ENCODE assay signal across 25 cellular contexts in genomic region chr10:93652857-93653256, GRCh38. TPM values are rescaled to one million over a fixed set of nuclear protein-coding genes. Genes with fewer than 3 reads are reported as not detected.
A peak's percentile ranks its signal among the peaks of the same experiment; 100 is the strongest.
DNase-seq lines count a peak whose midpoint lies in the region; ATAC-seq and TF ChIP-seq lines count a peak whose summit lies in the region.
"Had no signal": no experiment of that assay in that cellular context is flagged by ENCODE, and none has a peak within 500 bp of the region (broad histone marks: within the 10 kb centered on the region; RNA-seq: fewer than 3 reads in every experiment).

No MANE protein-coding gene starts in this region.

- no peaks in the 10 kb centered on the region for H3K27me3 ChIP-seq in dorsolateral prefrontal cortex
- H3K27me3 ChIP-seq: tibial artery had no signal

- TF ChIP-seq CTCF in astrocyte of the cerebellum (IDR thresholded peaks at IDR 0.05; ENCODE audit: low read depth, low read length, missing control alignments) (no peak), fibroblast of the aortic adventitia (IDR thresholded peaks at IDR 0.05; ENCODE audit: insufficient read depth, low read length) (no peak), dorsolateral prefrontal cortex (IDR thresholded peaks at IDR 0.05 in 54 of 56, conservative IDR thresholded peaks at IDR 0.05 in 2 of 56; ENCODE audit: low read depth in 1 of 56, partially characterized antibody in 56 of 56) (no peak)

- in situ Hi-C loops in astrocyte of the cerebellum (cut with HindIII; ENCODE audit: low sequenced_read_pairs), result no loop called here

- intact Hi-C loops in dorsolateral prefrontal cortex (cut with DNase I), result no loop called here
- intact Hi-C loops in activated naive CD4-positive, alpha-beta T cell treated with anti-CD3 and anti-CD28 coated beads for 36 hours (cut with micrococcal nuclease), result no loop called here
- intact Hi-C loops in Right ventricle myocardium superior (cut with DNase I), result no loop called here

- ATAC-seq in Right ventricle myocardium superior (ENCODE audit: poor library complexity), result no peak
- ATAC-seq: stimulated activated memory B cell treated with anti-CD40 and anti-IgM and Interleukin-4, amounts not matched to agents 10 μg/mL and 1 μg/mL and 100 μg/mL, for 72 hours had no signal

- H3K36me3 Mint-ChIP-seq in activated naive CD4-positive, alpha-beta T cell treated with anti-CD3 and anti-CD28 coated beads for 36 hours (ENCODE audit: low read depth), result no peaks in the 10 kb centered on the region
- H3K36me3 Mint-ChIP-seq: activated naive CD8-positive, alpha-beta T cell treated with anti-CD3 and anti-CD28 coated beads for 36 hours; stimulated activated memory B cell treated with anti-CD40 and anti-IgM and Interleukin-4, amounts not matched to agents 10 μg/mL and 1 μg/mL and 100 μg/mL, for 72 hours had no signal

- CTCF ChIA-PET in activated naive CD4-positive, alpha-beta T cell treated with anti-CD3 and anti-CD28 coated beads for 36 hours (lab: Charles Lee), result no interaction called here

- H3K27ac ChIP-seq in dorsolateral prefrontal cortex, result no peak overlapping the region
- H3K27ac ChIP-seq: tibial artery had no signal

- no peaks in the 10 kb centered on the region for H3K27me3 Mint-ChIP-seq in activated naive CD4-positive, alpha-beta T cell treated with anti-CD3 and anti-CD28 coated beads for 36 hours (ENCODE audit: low read depth)
- H3K27me3 Mint-ChIP-seq: activated naive CD8-positive, alpha-beta T cell treated with anti-CD3 and anti-CD28 coated beads for 36 hours had no signal

- no peaks in the 10 kb centered on the region for H3K9me3 Mint-ChIP-seq in activated naive CD4-positive, alpha-beta T cell treated with anti-CD3 and anti-CD28 coated beads for 36 hours
- H3K9me3 Mint-ChIP-seq: activated naive CD8-positive, alpha-beta T cell treated with anti-CD3 and anti-CD28 coated beads for 36 hours; activated T-helper 1 cell treated with anti-CD3 and anti-CD28 coated beads, Interleukin-12 subunit alpha, Interleukin-12 subunit beta, Interleukin-2, Interleukin-4 antibody, amounts not matched to agents 30 ng/mL and 10 ng/mL and 1 ng/mL, durations not matched to agents 14 hours and 24 hours and 36 hours had no signal

- no peak overlapping the region for H3K4me3 Mint-ChIP-seq in activated naive CD4-positive, alpha-beta T cell treated with anti-CD3 and anti-CD28 coated beads for 36 hours
- H3K4me3 Mint-ChIP-seq: activated naive CD8-positive, alpha-beta T cell treated with anti-CD3 and anti-CD28 coated beads for 36 hours; activated T-helper 1 cell treated with anti-CD3 and anti-CD28 coated beads, Interleukin-12 subunit alpha, Interleukin-12 subunit beta, Interleukin-2, Interleukin-4 antibody, amounts not matched to agents 30 ng/mL and 10 ng/mL and 1 ng/mL, durations not matched to agents 14 hours and 24 hours and 36 hours; CD4-positive, alpha-beta memory T cell; stimulated activated memory B cell treated with anti-CD40 and anti-IgM and Interleukin-4, amounts not matched to agents 10 μg/mL and 1 μg/mL and 100 μg/mL, for 72 hours had no signal

- no peak overlapping the region for H3K27ac Mint-ChIP-seq in activated naive CD4-positive, alpha-beta T cell treated with anti-CD3 and anti-CD28 coated beads for 36 hours
- H3K27ac Mint-ChIP-seq: activated naive CD8-positive, alpha-beta T cell treated with anti-CD3 and anti-CD28 coated beads for 36 hours; activated T-helper 1 cell treated with anti-CD3 and anti-CD28 coated beads, Interleukin-12 subunit alpha, Interleukin-12 subunit beta, Interleukin-2, Interleukin-4 antibody, amounts not matched to agents 30 ng/mL and 10 ng/mL and 1 ng/mL, durations not matched to agents 14 hours and 24 hours and 36 hours; CD4-positive, alpha-beta memory T cell; stimulated activated memory B cell treated with anti-CD40 and anti-IgM and Interleukin-4, amounts not matched to agents 10 μg/mL and 1 μg/mL and 100 μg/mL, for 72 hours had no signal

- DNase-seq in A172 (ENCODE audit: low spot score), result peak; percentile 21
- peak; percentile 55 for DNase-seq in HCEC 1CT
- DNase-seq in astrocyte of the cerebellum (ENCODE audit: low read depth), result peak; percentile 5
- DNase-seq in fibroblast of the aortic adventitia (ENCODE audit: low read depth), result peak; percentile 25
- DNase-seq in COLO829 (ENCODE audit: low spot score), result no peak
- DNase-seq in dorsolateral prefrontal cortex, result no peak
- no peak for DNase-seq in activated naive CD4-positive, alpha-beta T cell treated with anti-CD3 and anti-CD28 coated beads for 36 hours
- DNase-seq in Right ventricle myocardium superior, result no peak
- DNase-seq: activated naive CD8-positive, alpha-beta T cell treated with anti-CD3 and anti-CD28 coated beads for 36 hours; CD4-positive, alpha-beta memory T cell; central memory CD4-positive, alpha-beta T cell; DMS79; effector CD8-positive, alpha-beta T cell; hippocampal formation; NCI-H2107; NCI-H526; tibial artery had no signal

- H3K4me3 ChIP-seq in astrocyte of the cerebellum (ENCODE audit: low read depth, low read length), result no peak overlapping the region
- H3K4me3 ChIP-seq in fibroblast of the aortic adventitia (ENCODE audit: low read depth, low read length), result no peak overlapping the region
- H3K4me3 ChIP-seq in dorsolateral prefrontal cortex, result no peak overlapping the region
- H3K4me3 ChIP-seq: tibial artery had no signal

- no peaks in the 10 kb centered on the region for H3K4me1 Mint-ChIP-seq in activated naive CD4-positive, alpha-beta T cell treated with anti-CD3 and anti-CD28 coated beads for 36 hours (ENCODE audit: low read depth)
- H3K4me1 Mint-ChIP-seq: activated naive CD8-positive, alpha-beta T cell treated with anti-CD3 and anti-CD28 coated beads for 36 hours; CD4-positive, alpha-beta memory T cell; stimulated activated memory B cell treated with anti-CD40 and anti-IgM and Interleukin-4, amounts not matched to agents 10 μg/mL and 1 μg/mL and 100 μg/mL, for 72 hours had no signal

RNA-seq across cellular contexts. Expression of gene PDE6C, which starts 40.5 kb away (rescaled TPM):
- not detected in 2 replicates for total RNA-seq in A172 (2014; rRNA removed; shearing (Covaris generic))
- not detected in 2 replicates for total RNA-seq in fibroblast of the aortic adventitia (ENCODE audit: low replicate concordance)
- under 1 TPM in 3 of 120 experiments, not detected in 117; 0.13 to 0.16 (median 0.16) TPM for total RNA-seq in dorsolateral prefrontal cortex
- not detected for total RNA-seq in activated naive CD4-positive, alpha-beta T cell treated with anti-CD3 and anti-CD28 coated beads for 36 hours
- total RNA-seq in Right ventricle myocardium superior, result not detected
- total RNA-seq: A673; activated CD8-positive, alpha-beta memory T cell treated with anti-CD3 and anti-CD28 coated beads for 36 hours; activated naive CD8-positive, alpha-beta T cell treated with anti-CD3 and anti-CD28 coated beads for 36 hours; activated T-helper 1 cell treated with anti-CD3 and anti-CD28 coated beads, Interleukin-12 subunit alpha, Interleukin-12 subunit beta, Interleukin-2, Interleukin-4 antibody, amounts not matched to agents 30 ng/mL and 10 ng/mL and 1 ng/mL, durations not matched to agents 14 hours and 24 hours and 36 hours; CD4-positive, alpha-beta memory T cell; H4; kidney epithelial cell; renal cortical epithelial cell; SK-MEL-5 had no signal

RNA-seq across cellular contexts. Expression of gene FRA10AC1, which starts 49.5 kb away (rescaled TPM):
- total RNA-seq in A172 (2014; rRNA removed; shearing (Covaris generic)), result 5.4 and 8.3 TPM in 2 replicates
- total RNA-seq in fibroblast of the aortic adventitia (ENCODE audit: low replicate concordance), result 9.6 and 11.3 TPM in 2 replicates
- 10 to 100 TPM; 12.5 to 64.1 (median 31.2) TPM for total RNA-seq in dorsolateral prefrontal cortex
- 10 to 100 TPM; 24.5 to 25.0 TPM for total RNA-seq in activated naive CD4-positive, alpha-beta T cell treated with anti-CD3 and anti-CD28 coated beads for 36 hours
- 11.9 TPM for total RNA-seq in Right ventricle myocardium superior

RNA-seq across cellular contexts. Expression of gene RBP4, which starts 51.8 kb away (rescaled TPM):
- total RNA-seq in A172 (2014; rRNA removed; shearing (Covaris generic)), result not detected in 2 replicates
- total RNA-seq in fibroblast of the aortic adventitia (ENCODE audit: low replicate concordance), result 1.9 and 2.5 TPM in 2 replicates
- 10 to 100 TPM in 118 of 120 experiments, 1 to 10 TPM in 2; 7.1 to 89.1 (median 40.6) TPM for total RNA-seq in dorsolateral prefrontal cortex
- total RNA-seq in activated naive CD4-positive, alpha-beta T cell treated with anti-CD3 and anti-CD28 coated beads for 36 hours, result not detected
- 4.9 TPM for total RNA-seq in Right ventricle myocardium superior
- total RNA-seq: A673; activated CD8-positive, alpha-beta memory T cell treated with anti-CD3 and anti-CD28 coated beads for 36 hours; activated naive CD8-positive, alpha-beta T cell treated with anti-CD3 and anti-CD28 coated beads for 36 hours; activated T-helper 1 cell treated with anti-CD3 and anti-CD28 coated beads, Interleukin-12 subunit alpha, Interleukin-12 subunit beta, Interleukin-2, Interleukin-4 antibody, amounts not matched to agents 30 ng/mL and 10 ng/mL and 1 ng/mL, durations not matched to agents 14 hours and 24 hours and 36 hours; CD4-positive, alpha-beta memory T cell; kidney epithelial cell; SK-MEL-5 had no signal

Comparison
In these comparisons a context has a peak if more than half of its experiments do, and no peak if none do; other contexts are left out.
1. DNase-seq: peak in A172 (single experiment), HCEC 1CT (single experiment), astrocyte of the cerebellum (single experiment) and fibroblast of the aortic adventitia (single experiment); none in COLO829 (single experiment), dorsolateral prefrontal cortex (0 of 10), activated naive CD4-positive, alpha-beta T cell treated with anti-CD3 and anti-CD28 coated beads for 36 hours (single experiment) and Right ventricle myocardium superior (single experiment).